29 cellular contexts compared by ENCODE assay signal in the genomic region with DNA sequence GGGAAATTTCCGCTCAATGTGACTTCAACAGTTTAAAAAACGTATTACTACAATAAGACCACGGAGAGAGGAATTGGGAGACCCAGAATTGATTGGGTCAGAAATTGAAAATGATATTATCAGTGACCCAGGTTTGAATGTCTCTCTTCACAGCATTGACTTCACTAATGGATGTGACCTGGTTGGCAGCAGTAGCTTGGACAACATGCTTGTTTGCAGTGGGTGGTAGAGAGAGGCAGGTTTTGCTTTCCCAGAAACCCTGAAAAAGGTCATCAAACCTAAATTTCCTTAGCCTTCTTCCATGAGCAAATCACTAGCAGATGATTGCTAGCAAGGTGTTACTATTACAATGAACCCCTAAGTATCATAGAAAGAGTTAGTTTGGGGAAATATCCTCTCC.
"Had no signal": no experiment of that assay in that cellular context is flagged by ENCODE, and none has a peak within 500 bp of the region (broad histone marks: within the 10 kb centered on the region; RNA-seq: fewer than 3 reads in every experiment).

No MANE protein-coding gene starts in this region.

- H3K9me3 ChIP-seq: colonic mucosa, esophagus muscularis mucosa, esophagus squamous epithelium, gastrocnemius medialis, gastroesophageal sphincter, heart left ventricle, heart right ventricle had no signal

- H3K4me3 ChIP-seq: colonic mucosa, coronary artery, dorsolateral prefrontal cortex, esophagus muscularis mucosa, esophagus squamous epithelium, gastrocnemius medialis, gastroesophageal sphincter, heart left ventricle, heart right ventricle had no signal

- H3K9me3 Mint-ChIP-seq: dendritic cell treated with granulocyte-macrophage colony-stimulating factor and Interleukin-4, amounts not matched to agents 40 ng/mL and 50 ng/mL, for 4 days; effector memory CD8-positive, alpha-beta T cell; endodermal cell had no signal

- H3K27ac ChIP-seq: colonic mucosa, coronary artery, dorsolateral prefrontal cortex, epithelial cell of prostate, esophagus muscularis mucosa, esophagus squamous epithelium, foreskin keratinocyte, gastrocnemius medialis, gastroesophageal sphincter, heart left ventricle, heart right ventricle had no signal

- FAIRE-seq: colon, endometrium, endothelial cell of umbilical vein, frontal cortex had no signal

- H3K27ac Mint-ChIP-seq: dendritic cell treated with granulocyte-macrophage colony-stimulating factor and Interleukin-4, amounts not matched to agents 40 ng/mL and 50 ng/mL, for 4 days; effector memory CD8-positive, alpha-beta T cell; endodermal cell had no signal

- H3K4me1 Mint-ChIP-seq: endodermal cell had no signal

- H3K4me1 ChIP-seq: colonic mucosa, esophagus muscularis mucosa, esophagus squamous epithelium, foreskin keratinocyte, gastrocnemius medialis, gastroesophageal sphincter, heart left ventricle, heart right ventricle had no signal

- ATAC-seq: effector memory CD8-positive, alpha-beta T cell; esophagus mucosa; foreskin keratinocyte; gastrocnemius medialis; gastroesophageal sphincter; heart left ventricle; heart right ventricle had no signal

- H3K36me3 ChIP-seq: colonic mucosa, esophagus muscularis mucosa, esophagus squamous epithelium, gastrocnemius medialis, gastroesophageal sphincter, heart left ventricle, heart right ventricle had no signal

- DNase-seq: colonic mucosa; cortex of kidney; dermis blood vessel endothelial cell; dorsolateral prefrontal cortex; effector CD4-positive, alpha-beta T cell; effector CD8-positive, alpha-beta T cell; effector memory CD4-positive, alpha-beta T cell; effector memory CD8-positive, alpha-beta T cell; endodermal cell; erythroblast; esophagus squamous epithelium; foreskin fibroblast; foreskin keratinocyte; foreskin melanocyte; gastrocnemius medialis; glutamatergic neuron; head of caudate nucleus; heart left ventricle; heart right ventricle had no signal

- H3K27me3 Mint-ChIP-seq: dendritic cell treated with granulocyte-macrophage colony-stimulating factor and Interleukin-4, amounts not matched to agents 40 ng/mL and 50 ng/mL, for 4 days; effector memory CD8-positive, alpha-beta T cell had no signal

- H3K4me3 Mint-ChIP-seq: dendritic cell treated with granulocyte-macrophage colony-stimulating factor and Interleukin-4, amounts not matched to agents 40 ng/mL and 50 ng/mL, for 4 days; effector memory CD8-positive, alpha-beta T cell; endodermal cell had no signal

- H3K27me3 ChIP-seq: colonic mucosa, dorsolateral prefrontal cortex, esophagus muscularis mucosa, esophagus squamous epithelium, gastrocnemius medialis, gastroesophageal sphincter, heart left ventricle had no signal
